In the genomic region with DNA sequence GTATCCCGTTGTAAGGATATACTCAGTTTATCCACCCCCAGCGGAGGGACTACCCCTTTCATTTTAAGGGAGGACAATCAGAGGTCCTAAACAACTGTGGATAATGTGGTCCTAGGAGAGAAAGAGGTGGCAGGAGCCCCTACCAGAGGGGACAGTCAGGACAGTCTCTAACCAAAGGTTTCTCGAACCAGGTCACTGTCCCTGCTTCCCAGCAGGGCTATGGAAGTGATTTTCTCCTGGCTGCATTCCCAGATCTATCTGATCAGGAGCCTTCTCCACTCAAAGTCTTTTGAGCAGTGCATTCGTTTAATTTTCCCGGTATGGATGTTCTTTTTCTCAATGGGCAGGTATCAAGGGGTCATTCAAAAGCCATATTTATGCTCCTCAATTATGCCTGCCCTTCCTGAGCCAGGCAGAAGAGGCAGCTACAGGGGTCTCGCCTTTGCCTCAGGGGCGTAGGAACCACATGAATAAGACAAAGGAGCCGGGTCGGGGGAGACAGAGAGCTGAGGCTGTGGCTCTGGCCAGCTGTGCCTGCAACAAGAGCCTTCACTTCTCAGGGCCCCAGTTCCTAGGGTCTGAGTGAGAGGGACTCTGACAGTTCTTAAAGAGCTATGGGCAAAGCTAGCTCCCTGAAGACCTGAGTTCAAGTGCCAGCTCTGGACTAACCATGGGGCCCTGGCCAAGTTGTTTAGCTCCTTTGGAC, we compare ENCODE assay signal across 28 cellular contexts.
DNase-seq lines count a peak whose midpoint lies in the region; TF ChIP-seq lines count a peak whose summit lies in the region.
"Had no signal": no experiment of that assay in that cellular context is flagged by ENCODE, and none has a peak within 500 bp of the region (broad histone marks: within the 10 kb centered on the region; RNA-seq: fewer than 3 reads in every experiment).

No MANE protein-coding gene starts in this region.

- no peaks in the 10 kb centered on the region for H3K36me3 ChIP-seq in neural progenitor cell

- H3K56ac ChIP-seq in H9 (ENCODE audit: insufficient read length, low read depth, low read length): no peak overlapping the region

- H3K27ac Mint-ChIP-seq in H9 (peak overlapping the region in 1 of 3 experiments; percentile 30; a peak in 4 of 7 replicates), neural progenitor cell (no peak overlapping the region)
- H3K27ac Mint-ChIP-seq: activated naive CD8-positive, alpha-beta T cell treated with anti-CD3 and anti-CD28 coated beads, Interleukin-2, amount 10 ng/mL, durations not matched to agents 7 days and 5 days; nephron; stimulated activated memory B cell treated with anti-CD40 and anti-IgM and Interleukin-4, amounts not matched to agents 10 μg/mL and 1 μg/mL and 100 μg/mL, for 72 hours had no signal

- no peaks in the 10 kb centered on the region for H3K79me1 ChIP-seq in H9 (ENCODE audit: insufficient read depth, low read depth, low read length, poor library complexity, severe bottlenecking)

- no peak overlapping the region for H3T11ph ChIP-seq in H9 (ENCODE audit: low read length)

- H2BK12ac ChIP-seq in H9 (ENCODE audit: insufficient read length, low read depth, low read length): no peak overlapping the region

- 0 out of 2 replicates have a peak overlapping the region, but pooled peaks have one; percentile 31 for H3K14ac ChIP-seq in H9 (ENCODE audit: insufficient read depth, low read length)

- no peak overlapping the region for H3K4me3 ChIP-seq in coronary artery
- H3K4me3 ChIP-seq in neural progenitor cell: no peak overlapping the region
- H3K4me3 ChIP-seq: dorsolateral prefrontal cortex, PC-9 had no signal

- peaks cover 22% of the 10 kb centered on the region for H3K4me1 ChIP-seq in H9 (ENCODE audit: insufficient read depth, low read length)
- H3K4me1 ChIP-seq in neural progenitor cell: peaks cover 10% of the 10 kb centered on the region
- H3K4me1 ChIP-seq: parathyroid adenoma had no signal

- H3F3A ChIP-seq in neural progenitor cell (ENCODE audit: low read depth): no peaks in the 10 kb centered on the region

- H4K5ac ChIP-seq in H9 (ENCODE audit: insufficient read length, low read depth, low read length): no peak overlapping the region

- H2BK120ac ChIP-seq in H9 (ENCODE audit: low read depth, low read length, poor library complexity, severe bottlenecking): no peak overlapping the region

- H3K4me3 Mint-ChIP-seq in H9 (peak overlapping the region in 1 of 2 experiments; percentile 45; a peak in 1 of 5 replicates), neural progenitor cell (no peak overlapping the region)
- H3K4me3 Mint-ChIP-seq: activated naive CD8-positive, alpha-beta T cell treated with anti-CD3 and anti-CD28 coated beads, Interleukin-2, amount 10 ng/mL, durations not matched to agents 7 days and 5 days; nephron; stimulated activated memory B cell treated with anti-CD40 and anti-IgM and Interleukin-4, amounts not matched to agents 10 μg/mL and 1 μg/mL and 100 μg/mL, for 72 hours had no signal

- H3K23ac ChIP-seq in H9 (ENCODE audit: insufficient read length, low read depth, low read length): no peak overlapping the region

- H4K91ac ChIP-seq in H9 (ENCODE audit: insufficient read length, low read depth, low read length): no peak overlapping the region

- no peak overlapping the region for H2AK5ac ChIP-seq in H9 (ENCODE audit: insufficient read length, low read length)

- no peak overlapping the region for H3K18ac ChIP-seq in H9 (ENCODE audit: insufficient read length, low read depth, low read length)

- peaks cover 17% of the 10 kb centered on the region for H3K27me3 Mint-ChIP-seq in H9 (ENCODE audit: low read depth)
- H3K27me3 Mint-ChIP-seq in neural progenitor cell (ENCODE audit: insufficient read depth, low read depth): peaks cover 8% of the 10 kb centered on the region
- H3K27me3 Mint-ChIP-seq: activated naive CD8-positive, alpha-beta T cell treated with anti-CD3 and anti-CD28 coated beads, Interleukin-2, amount 10 ng/mL, durations not matched to agents 7 days and 5 days had no signal

- H3K4me2 ChIP-seq in H9 (ENCODE audit: insufficient read depth, insufficient read length, low read length) (no peak overlapping the region), neural progenitor cell (peak overlapping the region; percentile 10)
- H3K4me2 ChIP-seq: PC-9 had no signal

- H2BK20ac ChIP-seq in H9 (ENCODE audit: low read depth, low read length, poor library complexity, severe bottlenecking): no peak overlapping the region

- no peak overlapping the region for H3K4ac ChIP-seq in H9 (ENCODE audit: low read depth, low read length)

- H3K9me3 ChIP-seq in H9 (ENCODE audit: control insufficient read depth, low read depth, low read length): no peaks in the 10 kb centered on the region
- no peaks in the 10 kb centered on the region for H3K9me3 ChIP-seq in neural progenitor cell (ENCODE audit: low read depth)

- H2AFZ ChIP-seq in H9 (ENCODE audit: low read length): no peak overlapping the region
- H2AFZ ChIP-seq in neural progenitor cell (replicated peaks): peak overlapping the region; percentile 44
- H2AFZ ChIP-seq: parathyroid adenoma, PC-9 had no signal

- no peaks in the 10 kb centered on the region; a peak in 1 of 7 replicates for H3K36me3 Mint-ChIP-seq in H9 (ENCODE audit: insufficient read depth in 1 of 3, low read depth in 3 of 3)
- no peaks in the 10 kb centered on the region for H3K36me3 Mint-ChIP-seq in neural progenitor cell
- H3K36me3 Mint-ChIP-seq: activated naive CD8-positive, alpha-beta T cell treated with anti-CD3 and anti-CD28 coated beads, Interleukin-2, amount 10 ng/mL, durations not matched to agents 7 days and 5 days; stimulated activated memory B cell treated with anti-CD40 and anti-IgM and Interleukin-4, amounts not matched to agents 10 μg/mL and 1 μg/mL and 100 μg/mL, for 72 hours had no signal

- no CpG with 5 or more reads among the region's 9 CpGs for WGBS in H9 (ENCODE audit: extremely low coverage, insufficient read length, low lambda C conversion rate)

- TF ChIP-seq CTCF in H9 (conservative IDR thresholded peaks at IDR 0.05) (no peak), coronary artery (IDR thresholded peaks at IDR 0.05) (no peak), neural progenitor cell (IDR thresholded peaks at IDR 0.05) (no peak)

- no peak overlapping the region for H4K8ac ChIP-seq in H9 (replicated peaks; ENCODE audit: insufficient read length, low read depth, low read length)

- DNase-seq in H9 (no peak), NCI-H2227 (lab: John Stamatoyannopoulos, UW; ENCODE audit: unreplicated experiment) (peak; percentile 54), coronary artery (ENCODE audit: low spot score) (peak; percentile 36), neural progenitor cell (ENCODE audit: low spot score) (peak; percentile 42), T-helper 1 cell (no peak), NCI-H82 (lab: John Stamatoyannopoulos, UW) (no peak)
- DNase-seq in activated CD4-positive, alpha-beta T cell treated with anti-CD3 and anti-CD28 coated beads, Interleukin-2, amount 50 U/mL, for 4 hours: no peak
- DNase-seq in stimulated activated CD4-positive, alpha-beta T cell treated with anti-CD3 and anti-CD28 coated beads, Interleukin-2, amount 100 ng/mL, for 24 hours: no peak
- DNase-seq: activated CD4-positive, CD25-positive, alpha-beta regulatory T cell; activated naive CD8-positive, alpha-beta T cell treated with anti-CD3 and anti-CD28 coated beads, Interleukin-2, amount 10 ng/mL, durations not matched to agents 7 days and 5 days; central memory CD4-positive, alpha-beta T cell; DMS153; dorsolateral prefrontal cortex; GDM1; glutamatergic neuron; Kasumi-1; NCI-H1436; NCI-H2081 treated with DMSO at 0.1 percent for 48 hours; NK-92 treated with Interleukin-12 subunit alpha and Interleukin-12 subunit beta, amount 100 ng/mL, for 24 hours; right cardiac atrium; SHP77; stimulated activated CD4-positive, alpha-beta T cell treated with anti-CD3 and anti-CD28 coated beads, Interleukin-12 subunit alpha, Interleukin-12 subunit beta, amount 100 ng/mL, for 4 hours; stimulated activated CD4-positive, alpha-beta T cell treated with anti-CD3 and anti-CD28 coated beads, Interleukin-4, amount 100 ng/mL, for 24 hours; T1000 had no signal

- no peaks in the 10 kb centered on the region for H3K23me2 ChIP-seq in H9 (ENCODE audit: insufficient read length, low read depth, low read length, poor library complexity, severe bottlenecking)

- no peak overlapping the region for H3K9ac ChIP-seq in H9 (ENCODE audit: extremely low read depth, insufficient read length, low read length)
- H3K9ac ChIP-seq in neural progenitor cell: no peak overlapping the region
- H3K9ac ChIP-seq: parathyroid adenoma had no signal

- H4K20me1 ChIP-seq in H9 (ENCODE audit: control insufficient read depth, insufficient read depth, insufficient read length) (no peaks in the 10 kb centered on the region), neural progenitor cell (ENCODE audit: low read depth) (no peaks in the 10 kb centered on the region)

- H3K79me2 ChIP-seq in H9 (ENCODE audit: insufficient read depth, low read length) (no peaks in the 10 kb centered on the region), neural progenitor cell (ENCODE audit: low read depth) (no peaks in the 10 kb centered on the region)
- H3K79me2 ChIP-seq: parathyroid adenoma had no signal

- no peak overlapping the region for H2BK15ac ChIP-seq in H9 (ENCODE audit: low read depth, low read length)

- H3K4me1 Mint-ChIP-seq in H9 (peaks cover 44 to 56% of the 10 kb centered on the region in 2 experiments), neural progenitor cell (peaks cover 43% of the 10 kb centered on the region)
- H3K4me1 Mint-ChIP-seq: stimulated activated memory B cell treated with anti-CD40 and anti-IgM and Interleukin-4, amounts not matched to agents 10 μg/mL and 1 μg/mL and 100 μg/mL, for 72 hours had no signal

- H2BK5ac ChIP-seq in H9 (ENCODE audit: insufficient read length, low read length): no peak overlapping the region

- H3K27ac ChIP-seq in H9 (ENCODE audit: insufficient read length, low read depth, low read length) (no peak overlapping the region), coronary artery (no peak overlapping the region), neural progenitor cell (no peak overlapping the region)
- H3K27ac ChIP-seq: dorsolateral prefrontal cortex, parathyroid adenoma, PC-9 had no signal

- peaks cover 0 to 2% of the 10 kb centered on the region in 2 experiments; a peak in 1 of 5 replicates for H3K9me3 Mint-ChIP-seq in H9
- no peaks in the 10 kb centered on the region for H3K9me3 Mint-ChIP-seq in neural progenitor cell
- H3K9me3 Mint-ChIP-seq: activated naive CD8-positive, alpha-beta T cell treated with anti-CD3 and anti-CD28 coated beads, Interleukin-2, amount 10 ng/mL, durations not matched to agents 7 days and 5 days; nephron; stimulated activated memory B cell treated with anti-CD40 and anti-IgM and Interleukin-4, amounts not matched to agents 10 μg/mL and 1 μg/mL and 100 μg/mL, for 72 hours had no signal

- no peaks in the 10 kb centered on the region; the same call in 1 of the 2 replicates for H3K27me3 ChIP-seq in H9 (ENCODE audit: insufficient read depth, low read length)
- no peaks in the 10 kb centered on the region for H3K27me3 ChIP-seq in neural progenitor cell

Comparison
In these comparisons a context has a peak if more than half of its experiments do, and no peak if none do; other contexts are left out.
1. DNase-seq: peak in NCI-H2227 (single experiment), coronary artery (single experiment) and neural progenitor cell (single experiment); none in H9 (single experiment), T-helper 1 cell (0 of 5), activated CD4-positive, alpha-beta T cell treated with anti-CD3 and anti-CD28 coated beads, Interleukin-2, amount 50 U/mL, for 4 hours (0 of 2), NCI-H82 (single experiment) and stimulated activated CD4-positive, alpha-beta T cell treated with anti-CD3 and anti-CD28 coated beads, Interleukin-2, amount 100 ng/mL, for 24 hours (0 of 2).